Comparison of ENCODE assay signal across 8 cellular contexts in genomic region chr22:37562049-37562784, GRCh38. TPM values are rescaled to one million over a fixed set of nuclear protein-coding genes. Genes with fewer than 3 reads are reported as not detected.
A peak's percentile ranks its signal among the peaks of the same experiment; 100 is the strongest.
DNase-seq lines count a peak whose midpoint lies in the region; ATAC-seq and TF ChIP-seq lines count a peak whose summit lies in the region.

No MANE protein-coding gene starts in this region.

- CTCF ChIA-PET in HCT116 (lab: Charles Lee) = interaction anchor here (0.5 to 10.7 kb wide), 10 partner anchors 8 to 991 kb away, joined by 3 to 238 read pairs (median 6); no protein-coding TSS in a partner anchor

- peak overlapping the region; percentile 91 for H3K4me2 ChIP-seq in HCT116 (ENCODE audit: low read length)

- H3K9ac ChIP-seq in HCT116 (ENCODE audit: low read length) = peak overlapping the region; percentile 95
- peak overlapping the region; percentile 80 to 81 (median 80) for H3K9ac ChIP-seq in skeletal muscle tissue (ENCODE audit: low read depth in 1 of 3, low read length in 3 of 3)

- H3K27me3 ChIP-seq in HCT116 (ENCODE audit: insufficient read depth, low read length) = no peaks in the 10 kb centered on the region
- peaks cover 16 to 52% (median 50%) of the 10 kb centered on the region in 3 donors for H3K27me3 ChIP-seq in skeletal muscle tissue (ENCODE audit: control insufficient read depth in 3 of 3, insufficient read depth in 3 of 3, low read length in 3 of 3)

- DNase-seq in HCT116 (ENCODE audit: low read depth, low spot score) (no peak), glutamatergic neuron (no peak), HPDE6-E6E7 (ENCODE audit: extremely low spot score) (no peak)
- no peak for DNase-seq in stimulated activated CD4-positive, alpha-beta T cell treated with anti-CD3 and anti-CD28 coated beads, Interleukin-4, amount 100 ng/mL, for 1 hour

- H3K36me3 Mint-ChIP-seq in activated T-helper 17 cell treated with anti-CD3 and anti-CD28 coated beads, Interleukin-2, amount 50 U/mL, for 72 hours (ENCODE audit: low read depth) = peaks cover 7% of the 10 kb centered on the region
- H3K36me3 Mint-ChIP-seq in glutamatergic neuron (ENCODE audit: unreplicated experiment) = no peaks in the 10 kb centered on the region

- no peaks in the 10 kb centered on the region for H4K20me1 ChIP-seq in HCT116 (ENCODE audit: insufficient read depth)

- H3K79me2 ChIP-seq in HCT116 (ENCODE audit: insufficient read depth, low read length) = peaks cover 69% of the 10 kb centered on the region

- ATAC-seq in HCT116 (no peak), GM19023 (IDR thresholded peaks at IDR 0.05; ENCODE audit: unreplicated experiment) (no peak), HG03457 (IDR thresholded peaks at IDR 0.05; ENCODE audit: unreplicated experiment) (no peak)
- ATAC-seq in activated T-helper 17 cell treated with anti-CD3 and anti-CD28 coated beads, Interleukin-2, amount 50 U/mL, for 72 hours (replicated peaks) = no peak

- H3K36me3 ChIP-seq in HCT116 (ENCODE audit: control insufficient read depth in 1 of 2, insufficient read depth in 2 of 2, low read length in 2 of 2) (peaks cover 3 to 31% of the 10 kb centered on the region in 2 experiments; a peak in 1 of 4 replicates), skeletal muscle tissue (ENCODE audit: control insufficient read depth in 3 of 3, insufficient read depth in 3 of 3, low read length in 3 of 3) (peaks cover 0 to 12% (median 6%) of the 10 kb centered on the region in 3 donors)

- POLR2A ChIA-PET in HCT116 (lab: Charles Lee) = interaction anchor here (1.0 to 3.6 kb wide), 4 partner anchors 16 to 37 kb away, joined by 3 to 21 read pairs (median 5); no protein-coding TSS in a partner anchor

- H3K4me1 Mint-ChIP-seq in activated T-helper 17 cell treated with anti-CD3 and anti-CD28 coated beads, Interleukin-2, amount 50 U/mL, for 72 hours = peaks cover 13% of the 10 kb centered on the region
- peaks cover 2% of the 10 kb centered on the region for H3K4me1 Mint-ChIP-seq in glutamatergic neuron (ENCODE audit: low read depth, unreplicated experiment)

- intact Hi-C loops in HCT116 (cut with micrococcal nuclease) = no loop called here

- RAD21 ChIA-PET in HCT116 (lab: Charles Lee; ENCODE audit: low non-redundant PET in 1 of 2, low total read pairs in 2 of 2, uncharacterized antibody in 2 of 2, unreplicated experiment in 2 of 2) = interaction anchor here (0.5 to 0.8 kb wide), 3 partner anchors 8 to 119 kb away, joined by 3 to 5 read pairs (median 4); no protein-coding TSS in a partner anchor

- no peak overlapping the region for H2AFZ ChIP-seq in HCT116 (ENCODE audit: low read depth, low read length, poor library complexity, severe bottlenecking)

- H3K27ac ChIP-seq in HCT116 (ENCODE audit: low read depth, low read length) (peak overlapping the region; percentile 99), skeletal muscle tissue (ENCODE audit: low read depth, low read length) (peak overlapping the region; percentile 91)

- TF ChIP-seq RAD21 in HCT116 (IDR thresholded peaks at IDR 0.05; ENCODE audit: low read depth) = no peak

- no peaks in the 10 kb centered on the region for H3K9me2 ChIP-seq in HCT116 (ENCODE audit: insufficient read depth)

- no peaks in the 10 kb centered on the region for H3K9me3 ChIP-seq in HCT116 (ENCODE audit: control insufficient read depth in 1 of 2, insufficient read depth in 1 of 2, low read depth in 1 of 2, low read length in 2 of 2)
- H3K9me3 ChIP-seq in skeletal muscle tissue (ENCODE audit: control insufficient read depth in 3 of 3, low read length in 3 of 3) = no peaks in the 10 kb centered on the region

- TF ChIP-seq POLR2A in HCT116 (IDR thresholded peaks at IDR 0.05; ENCODE audit: borderline replicate concordance, extremely low read depth, insufficient read depth, insufficient read length) = no peak

- peaks cover 45% of the 10 kb centered on the region for H3K27me3 Mint-ChIP-seq in activated T-helper 17 cell treated with anti-CD3 and anti-CD28 coated beads, Interleukin-2, amount 50 U/mL, for 72 hours
- H3K27me3 Mint-ChIP-seq in glutamatergic neuron (ENCODE audit: unreplicated experiment) = peaks cover 7% of the 10 kb centered on the region

- H3K4me1 ChIP-seq in HCT116 (ENCODE audit: control insufficient read depth in 1 of 2, insufficient read depth in 2 of 2, low read length in 2 of 2) (peaks cover 58 to 74% of the 10 kb centered on the region in 2 experiments), skeletal muscle tissue (ENCODE audit: control insufficient read depth in 3 of 3, insufficient read depth in 3 of 3, low read length in 3 of 3) (peaks cover 46 to 58% (median 51%) of the 10 kb centered on the region in 3 donors)

- TF ChIP-seq CTCF in HCT116 (IDR thresholded peaks at IDR 0.05 in 2 of 3, conservative IDR thresholded peaks at IDR 0.05 in 1 of 3; ENCODE audit: borderline replicate concordance in 1 of 3, insufficient read depth in 1 of 3, low read depth in 2 of 3, low read length in 2 of 3) (no peak), glutamatergic neuron (IDR thresholded peaks at IDR 0.05; ENCODE audit: partially characterized antibody, unreplicated experiment) (no peak)

- no peaks in the 10 kb centered on the region for H3K9me3 Mint-ChIP-seq in activated T-helper 17 cell treated with anti-CD3 and anti-CD28 coated beads, Interleukin-2, amount 50 U/mL, for 72 hours
- peaks cover 7% of the 10 kb centered on the region for H3K9me3 Mint-ChIP-seq in glutamatergic neuron (ENCODE audit: unreplicated experiment)

- BruUV-seq in HCT116 (replicated peaks; lab: Mats Ljungman, UMichigan) = no TSS peak

- H3K27ac Mint-ChIP-seq in activated T-helper 17 cell treated with anti-CD3 and anti-CD28 coated beads, Interleukin-2, amount 50 U/mL, for 72 hours = peak overlapping the region; percentile 36
- H3K27ac Mint-ChIP-seq in glutamatergic neuron (ENCODE audit: unreplicated experiment) = peak overlapping the region; percentile 38

- H3K4me3 Mint-ChIP-seq in activated T-helper 17 cell treated with anti-CD3 and anti-CD28 coated beads, Interleukin-2, amount 50 U/mL, for 72 hours = peak overlapping the region; percentile 67
- H3K4me3 Mint-ChIP-seq in glutamatergic neuron (ENCODE audit: unreplicated experiment) = peak overlapping the region; percentile 80

- H3K4me3 ChIP-seq in HCT116 (replicated peaks in 1 of 2; ENCODE audit: low read depth in 1 of 2, low read length in 2 of 2) = peak overlapping the region; percentile 82 to 90
- H3K4me3 ChIP-seq in skeletal muscle tissue (ENCODE audit: low read length in 3 of 3) = peak overlapping the region; percentile 65 to 77 (median 73)

TF ChIP-seq in HCT116, 20 proteins besides CTCF, POLR2A, EP300 and RAD21:
- no peak for TF ChIP-seq SP1 (IDR thresholded peaks at IDR 0.05; ENCODE audit: low read depth)
- no peak for TF ChIP-seq SIN3A (IDR thresholded peaks at IDR 0.05; ENCODE audit: low read depth)
- no peak for TF ChIP-seq YY1 (IDR thresholded peaks at IDR 0.05; ENCODE audit: extremely low read depth, insufficient replicate concordance, low read depth, low read length)

RNA-seq across cellular contexts. Expression of gene CDC42EP1, which starts 1.9 kb away (rescaled TPM):
- total RNA-seq in HCT116 (2021; ENCODE audit: unreplicated experiment) (160 TPM), glutamatergic neuron (ENCODE audit: unreplicated experiment) (2.1 TPM), skeletal muscle tissue (6.3 TPM)
- polyA plus RNA-seq in HCT116 (2012) = 184 and 199 TPM in 2 replicates
- total RNA-seq in activated T-helper 17 cell treated with anti-CD3 and anti-CD28 coated beads, Interleukin-2, amount 50 U/mL, for 72 hours = 1 to 10 TPM; 1.0 to 2.3 TPM

RNA-seq across cellular contexts. Expression of gene LGALS2, which starts 17.7 kb away (rescaled TPM):
- not detected for total RNA-seq in HCT116 (2021; ENCODE audit: unreplicated experiment)
- 0.61 TPM in 1 of 2 replicates, not detected in the other for polyA plus RNA-seq in HCT116 (2012)
- not detected for total RNA-seq in activated T-helper 17 cell treated with anti-CD3 and anti-CD28 coated beads, Interleukin-2, amount 50 U/mL, for 72 hours
- total RNA-seq in glutamatergic neuron (ENCODE audit: unreplicated experiment) = not detected
- not detected for total RNA-seq in skeletal muscle tissue

RNA-seq across cellular contexts. Expression of gene CARD10, which starts 43.0 kb away (rescaled TPM):
- total RNA-seq in HCT116 (2021; ENCODE audit: unreplicated experiment) (32.0 TPM), glutamatergic neuron (ENCODE audit: unreplicated experiment) (2.7 TPM), skeletal muscle tissue (5.7 TPM)
- 22.8 and 27.4 TPM in 2 replicates for polyA plus RNA-seq in HCT116 (2012)
- total RNA-seq in activated T-helper 17 cell treated with anti-CD3 and anti-CD28 coated beads, Interleukin-2, amount 50 U/mL, for 72 hours = under 1 TPM in 1 of 2 donors, not detected in 1; 0.09 TPM

RNA-seq across cellular contexts. Expression of gene GGA1, which starts 46.4 kb away (rescaled TPM):
- total RNA-seq in HCT116 (2021; ENCODE audit: unreplicated experiment) (89.8 TPM), glutamatergic neuron (ENCODE audit: unreplicated experiment) (104 TPM), skeletal muscle tissue (15.7 TPM)
- 61.4 and 61.5 TPM in 2 replicates for polyA plus RNA-seq in HCT116 (2012)
- total RNA-seq in activated T-helper 17 cell treated with anti-CD3 and anti-CD28 coated beads, Interleukin-2, amount 50 U/mL, for 72 hours = 10 to 100 TPM; 69.3 to 79.8 TPM

Comparison
In these comparisons a context has a peak if more than half of its experiments do, and no peak if none do; other contexts are left out.
1. RNA of gene CDC42EP1, which starts 1.9 kb away (total RNA-seq): 160 TPM in HCT116 (single experiment); 6.3 TPM in skeletal muscle tissue (single experiment), 1.0 to 2.3 TPM in activated T-helper 17 cell treated with anti-CD3 and anti-CD28 coated beads, Interleukin-2, amount 50 U/mL, for 72 hours and 2.1 TPM in glutamatergic neuron (single experiment); every median in the first group is over 10 times any median in the second.